Comparison of ENCODE assay signal across 14 cellular contexts in genomic region chr2:237931205-237931721, GRCh38. TPM values are rescaled to one million over a fixed set of nuclear protein-coding genes. Genes with fewer than 3 reads are reported as not detected.
DNase-seq lines count a peak whose midpoint lies in the region; ATAC-seq and TF ChIP-seq lines count a peak whose summit lies in the region.
"Had no signal": no experiment of that assay in that cellular context is flagged by ENCODE, and none has a peak within 500 bp of the region (broad histone marks: within the 10 kb centered on the region; RNA-seq: fewer than 3 reads in every experiment).

No MANE protein-coding gene starts in this region.

- no peaks in the 10 kb centered on the region for H3K36me3 ChIP-seq in thoracic aorta
- H3K36me3 ChIP-seq: adrenal gland, HAP-1, SJSA1 had no signal

- H3K27me3 ChIP-seq in thoracic aorta (replicated peaks; ENCODE audit: insufficient read depth), result no peaks in the 10 kb centered on the region
- H3K27me3 ChIP-seq: adrenal gland, SJSA1 had no signal

- no peak for TF ChIP-seq CTCF in thoracic aorta (IDR thresholded peaks at IDR 0.05)

- H3K4me3 ChIP-seq in thoracic aorta, result no peak overlapping the region
- H3K4me3 ChIP-seq: adrenal gland, HAP-1, SJSA1 had no signal

- H3K4me1 ChIP-seq in thoracic aorta (ENCODE audit: control insufficient read depth in 1 of 2, low read depth in 2 of 2), result peaks cover 16 to 24% of the 10 kb centered on the region in 2 donors
- H3K4me1 ChIP-seq: adrenal gland, HAP-1 had no signal

- no peak for ATAC-seq in thoracic aorta (ENCODE audit: insufficient number of reproducible peaks, low FRiP score, low read depth)
- ATAC-seq: activated CD8-positive, alpha-beta T cell treated with anti-CD3 and anti-CD28 coated beads, Interleukin-2, amount 10 ng/mL, durations not matched to agents 7 days and 5 days; left cardiac atrium had no signal

- DNase-seq in DMS 273 (lab: John Stamatoyannopoulos, UW; ENCODE audit: unreplicated experiment) (peak; percentile 22), DMS 273 treated with DMSO at 0.1 percent for 48 hours (lab: John Stamatoyannopoulos, UW) (no peak), UCSD-AML1 (lab: John Stamatoyannopoulos, UW; ENCODE audit: unreplicated experiment) (peak; percentile 34), hepatic stellate cell (ENCODE audit: low spot score) (peak; percentile 74), thoracic aorta (ENCODE audit: low spot score) (no peak), NCI-H1417 treated with DMSO at 0.1 percent for 48 hours (lab: John Stamatoyannopoulos, UW) (no peak), NCI-H187 treated with DMSO at 0.1 percent for 48 hours (lab: John Stamatoyannopoulos, UW) (no peak)
- DNase-seq in stimulated activated CD4-positive, alpha-beta T cell treated with anti-CD3 and anti-CD28 coated beads, Interleukin-12 subunit alpha, Interleukin-12 subunit beta, amount 100 ng/mL, for 4 hours, result no peak
- DNase-seq: activated CD8-positive, alpha-beta T cell treated with anti-CD3 and anti-CD28 coated beads, Interleukin-2, amount 10 ng/mL, durations not matched to agents 7 days and 5 days; adrenal gland; left cardiac atrium had no signal

- no peaks in the 10 kb centered on the region for H3K9me3 ChIP-seq in thoracic aorta
- H3K9me3 ChIP-seq: adrenal gland, SJSA1 had no signal

- peak overlapping the region; percentile 37 to 60 for H3K27ac ChIP-seq in thoracic aorta
- H3K27ac ChIP-seq: 22Rv1, SJSA1 had no signal

RNA-seq across cellular contexts. Expression of gene UBE2F, which starts 35.6 kb away (rescaled TPM):
- total RNA-seq in thoracic aorta, result 10 to 100 TPM; 51.9 to 69.3 TPM

Comparison
In these comparisons a context has a peak if more than half of its experiments do, and no peak if none do; other contexts are left out.
1. DNase-seq: peak in DMS 273 (single experiment), UCSD-AML1 (single experiment) and hepatic stellate cell (single experiment); none in DMS 273 treated with DMSO at 0.1 percent for 48 hours (single experiment), thoracic aorta (single experiment), NCI-H1417 treated with DMSO at 0.1 percent for 48 hours (single experiment), NCI-H187 treated with DMSO at 0.1 percent for 48 hours (single experiment) and stimulated activated CD4-positive, alpha-beta T cell treated with anti-CD3 and anti-CD28 coated beads, Interleukin-12 subunit alpha, Interleukin-12 subunit beta, amount 100 ng/mL, for 4 hours (single experiment).